In genomic region chr11:69300124-69301032, GRCh38 we compare ENCODE assay signal across 1 cellular context.
TF ChIP-seq lines count a peak whose summit lies in the region.

No MANE protein-coding gene starts in this region.

TF ChIP-seq in K562, 482 proteins besides CTCF, POLR2A, EP300 and RAD21 (continued from another document):
- TF ChIP-seq, protein P1, sequence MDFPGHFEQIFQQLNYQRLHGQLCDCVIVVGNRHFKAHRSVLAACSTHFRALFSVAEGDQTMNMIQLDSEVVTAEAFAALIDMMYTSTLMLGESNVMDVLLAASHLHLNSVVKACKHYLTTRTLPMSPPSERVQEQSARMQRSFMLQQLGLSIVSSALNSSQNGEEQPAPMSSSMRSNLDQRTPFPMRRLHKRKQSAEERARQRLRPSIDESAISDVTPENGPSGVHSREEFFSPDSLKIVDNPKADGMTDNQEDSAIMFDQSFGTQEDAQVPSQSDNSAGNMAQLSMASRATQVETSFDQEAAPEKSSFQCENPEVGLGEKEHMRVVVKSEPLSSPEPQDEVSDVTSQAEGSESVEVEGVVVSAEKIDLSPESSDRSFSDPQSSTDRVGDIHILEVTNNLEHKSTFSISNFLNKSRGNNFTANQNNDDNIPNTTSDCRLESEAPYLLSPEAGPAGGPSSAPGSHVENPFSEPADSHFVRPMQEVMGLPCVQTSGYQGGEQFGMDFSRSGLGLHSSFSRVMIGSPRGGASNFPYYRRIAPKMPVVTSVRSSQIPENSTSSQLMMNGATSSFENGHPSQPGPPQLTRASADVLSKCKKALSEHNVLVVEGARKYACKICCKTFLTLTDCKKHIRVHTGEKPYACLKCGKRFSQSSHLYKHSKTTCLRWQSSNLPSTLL (IDR thresholded peaks at IDR 0.05): 0 out of 2 replicates have a peak, but pooled peaks have one; percentile 41
- no peak for TF ChIP-seq HCFC1 (IDR thresholded peaks at IDR 0.05; ENCODE audit: low read depth, low read length)
TF ChIP-seq in K562: peak in this region for 42.
